ENCODE assay signal across 18 cellular contexts in the genomic region with DNA sequence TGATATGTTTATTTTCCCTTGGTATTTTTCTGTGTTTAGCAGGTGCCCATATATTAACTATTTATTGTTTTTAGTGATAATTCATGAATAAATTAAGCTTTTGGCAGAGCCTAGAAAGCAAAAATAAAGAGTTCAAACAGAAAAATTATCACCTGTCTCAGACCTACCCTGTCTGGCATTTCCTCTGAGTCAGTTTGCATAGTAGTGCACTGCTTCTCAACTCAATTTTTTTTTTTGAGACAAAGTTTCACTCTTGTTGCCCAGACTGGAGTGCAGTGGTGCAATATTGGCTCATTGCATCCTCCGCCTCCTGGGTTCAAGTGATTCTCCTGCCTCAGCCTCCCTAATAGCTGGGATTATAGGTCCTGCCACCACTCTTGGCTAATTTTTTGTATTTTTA.
"Had no signal": no experiment of that assay in that cellular context is flagged by ENCODE, and none has a peak within 500 bp of the region (broad histone marks: within the 10 kb centered on the region; RNA-seq: fewer than 3 reads in every experiment).

No MANE protein-coding gene starts in this region.

- H3K27ac ChIP-seq: RWPE1, SJCRH30 had no signal

- H3K9me3 ChIP-seq: MG63, SJCRH30 had no signal

- H3K4me1 ChIP-seq: SJCRH30 had no signal

- DNase-seq: Karpas-422, KG1, MG63, NCI-H1092 treated with DMSO at 0.1 percent for 48 hours, NCI-H1436, NCI-H187, NCI-H2081 treated with DMSO at 0.1 percent for 48 hours, NCI-H2171, NCI-H226, NCI-H446, NCI-H510A, NCI-H524 treated with DMSO at 0.1 percent for 48 hours, NCI-H69, NCI-H774, SJCRH30 had no signal

- ATAC-seq: HepG2, Panc1 had no signal

- H3K36me3 ChIP-seq: MG63, SJCRH30 had no signal

- H3K27me3 ChIP-seq: MG63 had no signal

- H3K4me3 ChIP-seq: MG63, SJCRH30 had no signal
